22 cellular contexts compared by ENCODE assay signal in genomic region chr11:64834031-64834722, GRCh38.
"Had no signal": no experiment of that assay in that cellular context is flagged by ENCODE, and none has a peak within 500 bp of the region (broad histone marks: within the 10 kb centered on the region; RNA-seq: fewer than 3 reads in every experiment).

No MANE protein-coding gene starts in this region.

- H3K27ac ChIP-seq: dorsolateral prefrontal cortex, gastrocnemius medialis, neutrophil, parathyroid adenoma, testis, tibial artery had no signal

- H3K27me3 ChIP-seq: dorsolateral prefrontal cortex, gastrocnemius medialis, neutrophil, testis, tibial artery had no signal

- ATAC-seq: gastrocnemius medialis; left lobe of liver; natural killer cell; sciatic nerve; stimulated activated effector memory CD8-positive, alpha-beta T cell treated with anti-CD3 and anti-CD28 coated beads, Interleukin-12 subunit alpha, Interleukin-12 subunit beta, amount 100 ng/mL, for 72 hours had no signal

- DNase-seq: dorsolateral prefrontal cortex; effector CD8-positive, alpha-beta T cell; endodermal cell; foreskin fibroblast; gastrocnemius medialis; head of caudate nucleus; kidney; natural killer cell; stimulated activated CD4-positive, alpha-beta T cell treated with anti-CD3 and anti-CD28 coated beads, Interleukin-12 subunit alpha, Interleukin-12 subunit beta, amount 100 ng/mL, for 4 hours; stimulated activated CD4-positive, alpha-beta T cell treated with anti-CD3 and anti-CD28 coated beads, Interleukin-1b, Interleukin-23, amount 100 ng/mL, for 48 hours; stimulated activated CD4-positive, alpha-beta T cell treated with anti-CD3 and anti-CD28 coated beads, Interleukin-4, amount 100 ng/mL, for 1 hour; stimulated activated naive CD4-positive, alpha-beta T cell treated with Interleukin-2 at 50 U/mL for 16 hours; substantia nigra; testis; tibial artery had no signal

- H3K36me3 ChIP-seq: gastrocnemius medialis, neutrophil had no signal

- H3K9me3 ChIP-seq: gastrocnemius medialis, neutrophil, testis, tibial artery had no signal

- H3K4me3 ChIP-seq: dorsolateral prefrontal cortex, gastrocnemius medialis, lung, smooth muscle cell, testis, tibial artery had no signal

- H3K4me1 ChIP-seq: gastrocnemius medialis, parathyroid adenoma, testis had no signal
